Comparison of ENCODE assay signal across 7 cellular contexts in genomic region chr14:50387543-50387942, GRCh38.
"Had no signal": no experiment of that assay in that cellular context is flagged by ENCODE, and none has a peak within 500 bp of the region (broad histone marks: within the 10 kb centered on the region; RNA-seq: fewer than 3 reads in every experiment).

No MANE protein-coding gene starts in this region.

- H3K9me3 ChIP-seq: HAP-1 had no signal

- ATAC-seq: HCT116 had no signal

- DNase-seq: GM23248, GOT3, HFFc6, KG1 had no signal

- H3K9ac ChIP-seq: GM23248 had no signal

- H3K4me3 ChIP-seq: GM23248, HAP-1 had no signal

- H3K36me3 ChIP-seq: HAP-1 had no signal

- H3K27ac ChIP-seq: GM23248, HL-60 had no signal

- H2AFZ ChIP-seq: GM23248 had no signal
